Comparison of ENCODE assay signal across 2 cellular contexts in genomic region chr1:22037520-22037919, GRCh38.
TF ChIP-seq lines count a peak whose summit lies in the region.

No MANE protein-coding gene starts in this region.

TF ChIP-seq in H1, 55 proteins besides CTCF, POLR2A, EP300 and RAD21:
- TF ChIP-seq ATF2 (IDR thresholded peaks at IDR 0.05; ENCODE audit: low read length): no peak
- TF ChIP-seq JUND (IDR thresholded peaks at IDR 0.05; ENCODE audit: low read length): no peak
- TF ChIP-seq TBP (IDR thresholded peaks at IDR 0.05; ENCODE audit: low read depth, low read length): no peak
- no peak for TF ChIP-seq RNF2 (IDR thresholded peaks at IDR 0.05; ENCODE audit: borderline replicate concordance, low read depth, low read length, missing control alignments, poor library complexity, severe bottlenecking)
- no peak for TF ChIP-seq JUN (IDR thresholded peaks at IDR 0.05; ENCODE audit: low read depth, low read length)
- TF ChIP-seq TAF1 (IDR thresholded peaks at IDR 0.05; ENCODE audit: low read depth, low read length): no peak
- TF ChIP-seq ZNF274 (IDR thresholded peaks at IDR 0.05; ENCODE audit: borderline replicate concordance, extremely low read depth, low read length): no peak
- no peak for TF ChIP-seq SP2 (IDR thresholded peaks at IDR 0.05; ENCODE audit: low read length)
- TF ChIP-seq SIX5 (IDR thresholded peaks at IDR 0.05; ENCODE audit: low read depth, low read length): no peak
- no peak for TF ChIP-seq EGR1 (IDR thresholded peaks at IDR 0.05; ENCODE audit: borderline replicate concordance, low read depth, low read length)

TF ChIP-seq in SK-N-SH, 30 proteins besides CTCF, POLR2A, EP300 and RAD21:
- TF ChIP-seq FOSL2 (IDR thresholded peaks at IDR 0.05; ENCODE audit: borderline replicate concordance, low read depth) (no peak), USF2 (IDR thresholded peaks at IDR 0.05; ENCODE audit: borderline replicate concordance, low read depth, low read length) (no peak)
